In genomic region chr16:1159325-1159972, GRCh38 we compare ENCODE assay signal across 12 cellular contexts. TPM values are rescaled to one million over a fixed set of nuclear protein-coding genes. Genes with fewer than 3 reads are reported as not detected.
A peak's percentile ranks its signal among the peaks of the same experiment; 100 is the strongest.
DNase-seq lines count a peak whose midpoint lies in the region; ATAC-seq, FAIRE-seq and TF ChIP-seq lines count a peak whose summit lies in the region.
"Had no signal": no experiment of that assay in that cellular context is flagged by ENCODE, and none has a peak within 500 bp of the region (broad histone marks: within the 10 kb centered on the region; RNA-seq: fewer than 3 reads in every experiment).

No MANE protein-coding gene starts in this region.

- POLR2A ChIA-PET in K562 (lab: Yijun Ruan, JAX): no interaction called here

- peak overlapping the region; percentile 9 for H3K27ac Mint-ChIP-seq in activated naive CD4-positive, alpha-beta T cell treated with anti-CD3 and anti-CD28 coated beads, Interleukin-2, amount 10 ng/mL, durations not matched to agents 7 days and 5 days
- no peak overlapping the region for H3K27ac Mint-ChIP-seq in activated naive CD4-positive, alpha-beta T cell treated with anti-CD3 and anti-CD28 coated beads for 36 hours
- no peak overlapping the region for H3K27ac Mint-ChIP-seq in stimulated activated naive B cell treated with anti-CD40 and anti-IgM and Interleukin-4, amounts not matched to agents 10 μg/mL and 1 μg/mL and 100 μg/mL, for 72 hours
- H3K27ac Mint-ChIP-seq: HFFc6; stimulated activated naive CD8-positive, alpha-beta T cell treated with anti-CD3 and anti-CD28 coated beads, Interleukin-15, amount 100 ng/mL, for 72 hours had no signal

- H3K79me2 ChIP-seq in K562 (ENCODE audit: control insufficient read depth, insufficient read depth, low read length): no peaks in the 10 kb centered on the region

- FAIRE-seq in K562 (lab: Jason Lieb, UNC): no peak
- FAIRE-seq: endothelial cell of umbilical vein had no signal

- H3K9me3 ChIP-seq in K562 (replicated peaks; ENCODE audit: control insufficient read depth, insufficient read depth, low read depth, low read length) (no peaks in the 10 kb centered on the region), muscle layer of colon (ENCODE audit: low read length) (no peaks in the 10 kb centered on the region), upper lobe of right lung (no peaks in the 10 kb centered on the region)

- no peak overlapping the region for H2AFZ ChIP-seq in K562 (ENCODE audit: low read depth, low read length)

- H3K9me1 ChIP-seq in K562 (ENCODE audit: control insufficient read depth, insufficient read depth, low read length): no peaks in the 10 kb centered on the region

- TF ChIP-seq RAD21 in K562 (CRISPR knock-in tag; conservative IDR thresholded peaks at IDR 0.05 in 1 of 2, IDR thresholded peaks at IDR 0.05 in 1 of 2): no peak

- WGBS in K562 (ENCODE audit: insufficient coverage, low coverage, missing lambda C conversion rate): 12% methylated on average over 22 of the region's 28 CpGs

- no peak for TF ChIP-seq CTCF in K562 (IDR thresholded peaks at IDR 0.05 in 2 of 3, conservative IDR thresholded peaks at IDR 0.05 in 1 of 3; ENCODE audit: insufficient read depth in 2 of 3, low read depth in 1 of 3, low read length in 3 of 3)
- no peak for TF ChIP-seq CTCF in upper lobe of right lung (IDR thresholded peaks at IDR 0.05)

- H4K20me1 ChIP-seq in K562 (replicated peaks; ENCODE audit: control insufficient read depth, insufficient read depth, low read length): peaks cover 32% of the 10 kb centered on the region

- no peak overlapping the region for H3K4me3 Mint-ChIP-seq in activated naive CD4-positive, alpha-beta T cell treated with anti-CD3 and anti-CD28 coated beads, Interleukin-2, amount 10 ng/mL, durations not matched to agents 7 days and 5 days
- no peak overlapping the region for H3K4me3 Mint-ChIP-seq in activated naive CD4-positive, alpha-beta T cell treated with anti-CD3 and anti-CD28 coated beads for 36 hours
- H3K4me3 Mint-ChIP-seq in stimulated activated naive B cell treated with anti-CD40 and anti-IgM and Interleukin-4, amounts not matched to agents 10 μg/mL and 1 μg/mL and 100 μg/mL, for 72 hours: no peak overlapping the region
- H3K4me3 Mint-ChIP-seq: HFFc6; stimulated activated naive CD8-positive, alpha-beta T cell treated with anti-CD3 and anti-CD28 coated beads, Interleukin-15, amount 100 ng/mL, for 72 hours had no signal

- H3K4me1 ChIP-seq in K562 (replicated peaks in 1 of 2; ENCODE audit: control insufficient read depth in 2 of 2, insufficient read depth in 2 of 2, low read length in 2 of 2) (peaks cover 0 to 90% of the 10 kb centered on the region in 2 experiments; a peak in 2 of 5 replicates), muscle layer of colon (ENCODE audit: insufficient read depth, low read length) (peaks cover 74% of the 10 kb centered on the region), upper lobe of right lung (no peaks in the 10 kb centered on the region)

- no TSS peak for BruUV-seq in K562 (replicated peaks; lab: Mats Ljungman, UMichigan)

- in situ Hi-C loops in K562 (cut with MboI): no loop called here

- CTCF ChIA-PET in activated naive CD4-positive, alpha-beta T cell treated with anti-CD3 and anti-CD28 coated beads, Interleukin-2, amount 10 ng/mL, durations not matched to agents 7 days and 5 days (lab: Charles Lee): no interaction called here
- CTCF ChIA-PET in activated naive CD4-positive, alpha-beta T cell treated with anti-CD3 and anti-CD28 coated beads for 36 hours (lab: Charles Lee): no interaction called here
- CTCF ChIA-PET in K562 (lab: Yijun Ruan, JAX; ENCODE audit: low intra/inter-chr PET ratio): no interaction called here

- no peak for DNase-seq in activated naive CD4-positive, alpha-beta T cell treated with anti-CD3 and anti-CD28 coated beads, Interleukin-2, amount 10 ng/mL, durations not matched to agents 7 days and 5 days
- no peak for DNase-seq in activated naive CD4-positive, alpha-beta T cell treated with anti-CD3 and anti-CD28 coated beads for 36 hours
- no peak for DNase-seq in K562 (ENCODE audit: extremely low read depth in 1 of 4, low spot score in 3 of 4)
- no peak for DNase-seq in upper lobe of right lung
- DNase-seq in foreskin melanocyte: no peak
- DNase-seq in stimulated activated CD4-positive, alpha-beta T cell treated with anti-CD3 and anti-CD28 coated beads, Interleukin-12 subunit alpha, Interleukin-12 subunit beta, amount 100 ng/mL, for 4 hours: no peak
- no peak for DNase-seq in stimulated activated naive B cell treated with anti-CD40 and anti-IgM and Interleukin-4, amounts not matched to agents 10 μg/mL and 1 μg/mL and 100 μg/mL, for 72 hours
- DNase-seq: HFFc6; NCI-H187; stimulated activated naive CD8-positive, alpha-beta T cell treated with anti-CD3 and anti-CD28 coated beads, Interleukin-15, amount 100 ng/mL, for 72 hours had no signal

- H3K4me1 Mint-ChIP-seq in activated naive CD4-positive, alpha-beta T cell treated with anti-CD3 and anti-CD28 coated beads, Interleukin-2, amount 10 ng/mL, durations not matched to agents 7 days and 5 days: no peaks in the 10 kb centered on the region
- peaks cover 1% of the 10 kb centered on the region for H3K4me1 Mint-ChIP-seq in activated naive CD4-positive, alpha-beta T cell treated with anti-CD3 and anti-CD28 coated beads for 36 hours (ENCODE audit: low read depth)
- peaks cover 0 to 3% of the 10 kb centered on the region in 2 donors for H3K4me1 Mint-ChIP-seq in stimulated activated naive B cell treated with anti-CD40 and anti-IgM and Interleukin-4, amounts not matched to agents 10 μg/mL and 1 μg/mL and 100 μg/mL, for 72 hours
- H3K4me1 Mint-ChIP-seq: stimulated activated naive CD8-positive, alpha-beta T cell treated with anti-CD3 and anti-CD28 coated beads, Interleukin-15, amount 100 ng/mL, for 72 hours had no signal

- TF ChIP-seq EP300 in K562 (IDR thresholded peaks at IDR 0.05; ENCODE audit: low read length): no peak

- H3K9me3 Mint-ChIP-seq in activated naive CD4-positive, alpha-beta T cell treated with anti-CD3 and anti-CD28 coated beads, Interleukin-2, amount 10 ng/mL, durations not matched to agents 7 days and 5 days: no peaks in the 10 kb centered on the region
- no peaks in the 10 kb centered on the region for H3K9me3 Mint-ChIP-seq in activated naive CD4-positive, alpha-beta T cell treated with anti-CD3 and anti-CD28 coated beads for 36 hours
- no peaks in the 10 kb centered on the region for H3K9me3 Mint-ChIP-seq in stimulated activated naive B cell treated with anti-CD40 and anti-IgM and Interleukin-4, amounts not matched to agents 10 μg/mL and 1 μg/mL and 100 μg/mL, for 72 hours
- H3K9me3 Mint-ChIP-seq: HFFc6; stimulated activated naive CD8-positive, alpha-beta T cell treated with anti-CD3 and anti-CD28 coated beads, Interleukin-15, amount 100 ng/mL, for 72 hours had no signal

- peaks cover 29% of the 10 kb centered on the region for H3K27me3 Mint-ChIP-seq in activated naive CD4-positive, alpha-beta T cell treated with anti-CD3 and anti-CD28 coated beads, Interleukin-2, amount 10 ng/mL, durations not matched to agents 7 days and 5 days
- H3K27me3 Mint-ChIP-seq in activated naive CD4-positive, alpha-beta T cell treated with anti-CD3 and anti-CD28 coated beads for 36 hours (ENCODE audit: low read depth): peaks cover 14% of the 10 kb centered on the region
- H3K27me3 Mint-ChIP-seq in stimulated activated naive B cell treated with anti-CD40 and anti-IgM and Interleukin-4, amounts not matched to agents 10 μg/mL and 1 μg/mL and 100 μg/mL, for 72 hours: peaks cover 28 to 50% of the 10 kb centered on the region in 2 donors

- no peaks in the 10 kb centered on the region for H3K36me3 ChIP-seq in K562 (ENCODE audit: control insufficient read depth, insufficient read depth, low read length)
- H3K36me3 ChIP-seq in muscle layer of colon (ENCODE audit: insufficient read depth, low read length): no peaks in the 10 kb centered on the region
- H3K36me3 ChIP-seq in upper lobe of right lung: no peaks in the 10 kb centered on the region

- no peak for TF ChIP-seq POLR2A in K562 (conservative IDR thresholded peaks at IDR 0.05)

- intact Hi-C loops in activated naive CD4-positive, alpha-beta T cell treated with anti-CD3 and anti-CD28 coated beads for 36 hours (cut with micrococcal nuclease): no loop called here
- intact Hi-C loops in K562 (cut with micrococcal nuclease) (no loop called here), upper lobe of right lung (cut with DNase I) (no loop called here)

- H3K9ac ChIP-seq in K562 (ENCODE audit: insufficient read depth in 1 of 2, low read depth in 2 of 2, low read length in 2 of 2) (no peak overlapping the region), muscle layer of colon (ENCODE audit: low read length) (peak overlapping the region; percentile 57)

- no peak overlapping the region for H3K4me2 ChIP-seq in K562 (ENCODE audit: insufficient read depth, low read length)

- H3K4me3 ChIP-seq in K562: no peak overlapping the region
- H3K4me3 ChIP-seq in muscle layer of colon (ENCODE audit: low read depth in 1 of 2, low read length in 2 of 2): peak overlapping the region in 1 of 2 donors; percentile 35
- no peak overlapping the region for H3K4me3 ChIP-seq in upper lobe of right lung

- no peak overlapping the region for H3K27ac ChIP-seq in K562 (ENCODE audit: extremely low read depth, low read depth, low read length)
- H3K27ac ChIP-seq in muscle layer of colon (ENCODE audit: low read depth, low read length): peak overlapping the region; percentile 83
- H3K27ac ChIP-seq in upper lobe of right lung: peak overlapping the region; percentile 36

- H3K27me3 ChIP-seq in K562 (ENCODE audit: control insufficient read depth in 2 of 2, insufficient read depth in 2 of 2, low read length in 2 of 2) (peaks cover 51 to 98% of the 10 kb centered on the region in 2 experiments; a peak in 4 of 5 replicates), muscle layer of colon (ENCODE audit: control insufficient read depth in 1 of 2, insufficient read depth in 2 of 2, low read length in 2 of 2) (peaks cover 0 to 20% of the 10 kb centered on the region in 2 donors), upper lobe of right lung (peaks cover 80% of the 10 kb centered on the region)

- H3K36me3 Mint-ChIP-seq in activated naive CD4-positive, alpha-beta T cell treated with anti-CD3 and anti-CD28 coated beads, Interleukin-2, amount 10 ng/mL, durations not matched to agents 7 days and 5 days: no peaks in the 10 kb centered on the region
- H3K36me3 Mint-ChIP-seq in activated naive CD4-positive, alpha-beta T cell treated with anti-CD3 and anti-CD28 coated beads for 36 hours (ENCODE audit: low read depth): no peaks in the 10 kb centered on the region
- H3K36me3 Mint-ChIP-seq in stimulated activated naive B cell treated with anti-CD40 and anti-IgM and Interleukin-4, amounts not matched to agents 10 μg/mL and 1 μg/mL and 100 μg/mL, for 72 hours: no peaks in the 10 kb centered on the region

- no peak for ATAC-seq in K562
- no peak for ATAC-seq in upper lobe of right lung
- ATAC-seq in stimulated activated naive B cell treated with anti-CD40 and anti-IgM and Interleukin-4, amounts not matched to agents 10 μg/mL and 1 μg/mL and 100 μg/mL, for 72 hours (replicated peaks): no peak

RNA-seq across cellular contexts. Expression of gene CACNA1H, which starts 6.5 kb away (rescaled TPM):
- total RNA-seq in activated naive CD4-positive, alpha-beta T cell treated with anti-CD3 and anti-CD28 coated beads for 36 hours: under 1 TPM; 0.50 to 0.84 TPM
- total RNA-seq in K562 (2011; cell fraction: chromatin; rRNA removed; ENCODE audit: low replicate concordance): 0.44 and 1.6 TPM in 2 replicates
- 0.79 and 1.2 TPM in 2 replicates for total RNA-seq in K562 (2011; cell fraction: nucleolus; rRNA removed)
- 0.22 and 0.53 TPM in 2 replicates for total RNA-seq in K562 (2011; cell fraction: nucleoplasm; rRNA removed)
- total RNA-seq in K562 (2014; rRNA removed) (0.04 TPM in 1 of 2 replicates, not detected in the other), K562 (2014; rRNA removed; fragmentation: Illumina TruSeq; extraction: Trizol) (not detected in 2 replicates), K562 (2015; rRNA removed; fragmentation: Illumina TruSeq; extraction: Trizol) (not detected in 2 replicates), K562 (2021) (0.09 and 0.18 TPM in 2 replicates), upper lobe of right lung (10.9 TPM)
- polyA plus RNA-seq in K562 (2011; rRNA removed) (0.10 and 0.11 TPM in 2 replicates), K562 (2014; fragmentation: Illumina TruSeq; extraction: Trizol) (not detected in 2 replicates), K562 (2014; fragmentation: Nextera tagmentation; extraction: Ambion mirVana) (not detected), K562 (2014; rRNA removed) (not detected in 2 replicates)
- polyA plus RNA-seq in K562 (2011; cell fraction: cytosol; rRNA removed): 0.10 and 0.12 TPM in 2 replicates
- polyA plus RNA-seq in K562 (2011; cell fraction: nucleus; rRNA removed): 0.11 and 0.40 TPM in 2 replicates
- 0.07 and 0.12 TPM in 2 replicates for polyA plus RNA-seq in K562 (2012)
- 0.03 and 0.04 TPM in 2 replicates for polyA minus RNA-seq in K562 (2011; rRNA and poly(A)+ RNA removed)
- not detected in 2 replicates for polyA minus RNA-seq in K562 (2011; cell fraction: cytosol; rRNA and poly(A)+ RNA removed)
- polyA minus RNA-seq in K562 (2011; cell fraction: nucleus; rRNA and poly(A)+ RNA removed): 0.27 and 0.33 TPM in 2 replicates
- total RNA-seq: endothelial cell of umbilical vein had no signal
